Comparison of ENCODE assay signal across 1 cellular context in genomic region chr3:13483988-13484695, GRCh38.
TF ChIP-seq lines count a peak whose summit lies in the region.

No MANE protein-coding gene starts in this region.

TF ChIP-seq in WTC11, 78 proteins besides CTCF, POLR2A, EP300 and RAD21 (continued from another document):
- TF ChIP-seq, protein P1, sequence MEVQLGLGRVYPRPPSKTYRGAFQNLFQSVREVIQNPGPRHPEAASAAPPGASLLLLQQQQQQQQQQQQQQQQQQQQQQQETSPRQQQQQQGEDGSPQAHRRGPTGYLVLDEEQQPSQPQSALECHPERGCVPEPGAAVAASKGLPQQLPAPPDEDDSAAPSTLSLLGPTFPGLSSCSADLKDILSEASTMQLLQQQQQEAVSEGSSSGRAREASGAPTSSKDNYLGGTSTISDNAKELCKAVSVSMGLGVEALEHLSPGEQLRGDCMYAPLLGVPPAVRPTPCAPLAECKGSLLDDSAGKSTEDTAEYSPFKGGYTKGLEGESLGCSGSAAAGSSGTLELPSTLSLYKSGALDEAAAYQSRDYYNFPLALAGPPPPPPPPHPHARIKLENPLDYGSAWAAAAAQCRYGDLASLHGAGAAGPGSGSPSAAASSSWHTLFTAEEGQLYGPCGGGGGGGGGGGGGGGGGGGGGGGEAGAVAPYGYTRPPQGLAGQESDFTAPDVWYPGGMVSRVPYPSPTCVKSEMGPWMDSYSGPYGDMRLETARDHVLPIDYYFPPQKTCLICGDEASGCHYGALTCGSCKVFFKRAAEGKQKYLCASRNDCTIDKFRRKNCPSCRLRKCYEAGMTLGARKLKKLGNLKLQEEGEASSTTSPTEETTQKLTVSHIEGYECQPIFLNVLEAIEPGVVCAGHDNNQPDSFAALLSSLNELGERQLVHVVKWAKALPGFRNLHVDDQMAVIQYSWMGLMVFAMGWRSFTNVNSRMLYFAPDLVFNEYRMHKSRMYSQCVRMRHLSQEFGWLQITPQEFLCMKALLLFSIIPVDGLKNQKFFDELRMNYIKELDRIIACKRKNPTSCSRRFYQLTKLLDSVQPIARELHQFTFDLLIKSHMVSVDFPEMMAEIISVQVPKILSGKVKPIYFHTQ (CRISPR knock-in tag; IDR thresholded peaks at IDR 0.05) = no peak
- no peak for TF ChIP-seq ZNF532 (CRISPR knock-in tag; IDR thresholded peaks at IDR 0.05; ENCODE audit: borderline replicate concordance)
TF ChIP-seq in WTC11: peak in this region for 0.
